In the genomic region with DNA sequence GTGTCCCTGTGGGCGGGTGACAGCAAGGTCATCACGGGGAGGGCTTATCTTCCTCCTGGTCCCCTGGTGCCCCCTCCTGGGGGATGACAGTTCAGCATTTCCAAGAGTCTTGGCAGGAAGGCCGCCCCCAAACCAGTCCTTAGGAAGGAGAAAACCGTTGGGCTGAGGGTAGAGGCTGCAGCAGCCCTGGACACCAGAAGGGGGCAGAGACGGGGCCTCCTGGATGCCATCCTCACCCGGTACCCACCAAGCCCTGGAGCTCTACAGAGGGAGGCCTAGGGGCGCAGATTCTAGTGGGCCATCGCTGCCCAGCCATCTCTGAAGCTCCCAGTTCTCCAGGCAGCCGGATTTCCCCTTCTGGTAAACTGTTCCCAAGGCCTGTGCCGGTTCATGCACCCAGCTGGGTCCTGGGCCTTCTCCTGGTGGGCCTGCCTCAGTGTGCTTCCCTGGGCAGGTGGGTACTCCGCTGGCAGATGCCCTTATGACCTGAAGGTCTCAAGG, we compare ENCODE assay signal across 8 cellular contexts. TPM values are rescaled to one million over a fixed set of nuclear protein-coding genes. Genes with fewer than 3 reads are reported as not detected.
DNase-seq lines count a peak whose midpoint lies in the region; ATAC-seq, FAIRE-seq and TF ChIP-seq lines count a peak whose summit lies in the region.

No MANE protein-coding gene starts in this region.

- DNase-seq in 8988T = peak; percentile 63
- peak; percentile 50 for DNase-seq in GM10266 (ENCODE audit: extremely low spot score)
- DNase-seq in Panc1 (ENCODE audit: low read depth, low spot score) = peak; percentile 27
- peak; percentile 39 for DNase-seq in fibroblast of mammary gland (ENCODE audit: low read depth)
- DNase-seq in RWPE1 (ENCODE audit: low spot score) = no peak
- DNase-seq in small intestine = no peak
- no peak for DNase-seq in A172 (ENCODE audit: low spot score)
- DNase-seq in ureter (ENCODE audit: low spot score) = no peak

- H3K4me3 ChIP-seq in Panc1 (ENCODE audit: low read depth in 2 of 2, low read length in 2 of 2) = no peak overlapping the region
- no peak overlapping the region for H3K4me3 ChIP-seq in fibroblast of mammary gland (ENCODE audit: control insufficient read depth, low read depth, low read length)
- no peak overlapping the region for H3K4me3 ChIP-seq in small intestine (ENCODE audit: low read depth in 1 of 2, low read length in 2 of 2)

- POLR2A ChIA-PET in Panc1 (lab: Charles Lee) (no interaction called here), RWPE1 (lab: Yijun Ruan, JAX; ENCODE audit: low non-redundant PET) (interaction anchor here (0.5 kb wide), 1 partner anchor 738 kb away, joined by 3 read pairs; a partner anchor contains a TSS)

- CTCF ChIA-PET in Panc1 (lab: Charles Lee) = interaction anchor here (0.9 kb wide), 1 partner anchor 13 kb away, joined by 9 read pairs; no protein-coding TSS in a partner anchor
- CTCF ChIA-PET in RWPE1 (lab: Yijun Ruan, JAX) = no interaction called here

- H3K9me3 ChIP-seq in Panc1 (ENCODE audit: control insufficient read depth, insufficient read depth, low read depth, low read length) (no peaks in the 10 kb centered on the region), small intestine (ENCODE audit: control insufficient read depth, low read depth) (no peaks in the 10 kb centered on the region)

- WGBS in small intestine, 3 donors = 69 to 72% (median 71%) methylated on average over 9 to 11 of the region's 11 CpGs

- in situ Hi-C loops in Panc1 (cut with HindIII; ENCODE audit: low pct_unique_long_range_greater_than_20kb, low sequenced_read_pairs) = no loop called here

- no TSS peak for BruUV-seq in Panc1 (replicated peaks; lab: Mats Ljungman, UMichigan)

- no peaks in the 10 kb centered on the region for H3K4me1 ChIP-seq in Panc1 (ENCODE audit: control insufficient read depth, insufficient read depth, low read length)
- no peaks in the 10 kb centered on the region for H3K4me1 ChIP-seq in small intestine (ENCODE audit: control insufficient read depth in 2 of 2, insufficient read depth in 1 of 2, low read depth in 1 of 2, low read length in 1 of 2)

- H3K27ac ChIP-seq in Panc1 (ENCODE audit: low read length) (no peak overlapping the region), RWPE1 (no peak overlapping the region), small intestine (ENCODE audit: low read depth in 1 of 2, low read length in 1 of 2) (no peak overlapping the region)

- no peaks in the 10 kb centered on the region for H3K36me3 ChIP-seq in Panc1 (ENCODE audit: control insufficient read depth, insufficient read depth, low read length)
- no peaks in the 10 kb centered on the region for H3K36me3 ChIP-seq in small intestine (ENCODE audit: control insufficient read depth in 2 of 2, insufficient read depth in 2 of 2, low read length in 2 of 2)

- intact Hi-C loops in Panc1 (cut with micrococcal nuclease; ENCODE audit: unreplicated experiment) = no loop called here

- H3K27me3 ChIP-seq in Panc1 (ENCODE audit: control insufficient read depth, insufficient read depth, low read length) = no peaks in the 10 kb centered on the region
- no peaks in the 10 kb centered on the region for H3K27me3 ChIP-seq in small intestine (ENCODE audit: control insufficient read depth in 2 of 2, insufficient read depth in 2 of 2, low read length in 2 of 2)

- peak; percentile 70 for ATAC-seq in Panc1

- no peak for FAIRE-seq in small intestine (lab: Jason Lieb, UNC)

- TF ChIP-seq CTCF in GM10266 (IDR thresholded peaks at IDR 0.05; ENCODE audit: control insufficient read depth, insufficient read depth, low read depth, missing control alignments) (peak; percentile 6), Panc1 (IDR thresholded peaks at IDR 0.05) (peak; percentile 78), fibroblast of mammary gland (conservative IDR thresholded peaks at IDR 0.05; ENCODE audit: control insufficient read depth, insufficient read depth, low read depth, low read length) (peak; percentile 28), RWPE1 (conservative IDR thresholded peaks at IDR 0.05; ENCODE audit: low read depth) (no peak)

RNA-seq across cellular contexts. Expression of a gene that starts 14.8 kb away (rescaled TPM):
- total RNA-seq in Panc1 (2021; ENCODE audit: unreplicated experiment) = 13.9 TPM
- 6.7 TPM for polyA plus RNA-seq in Panc1 (2012; ENCODE audit: insufficient read length)
- 1 to 10 TPM; 3.6 to 5.7 (median 4.8) TPM for polyA plus RNA-seq in small intestine
- 14.9 and 22.8 TPM in 2 replicates for total RNA-seq in A172 (2014; rRNA removed; shearing (Covaris generic))
- total RNA-seq in ureter = 9.0 TPM

RNA-seq across cellular contexts. Expression of a gene that starts 40.4 kb away (rescaled TPM):
- total RNA-seq in Panc1 (2021; ENCODE audit: unreplicated experiment) (6.4 TPM), ureter (4.2 TPM)
- polyA plus RNA-seq in Panc1 (2012; ENCODE audit: insufficient read length) = 2.6 TPM
- polyA plus RNA-seq in small intestine = 1 to 10 TPM in 2 of 3 donors, under 1 TPM in 1; 0.81 to 2.7 (median 1.8) TPM
- 8.8 and 9.8 TPM in 2 replicates for total RNA-seq in A172 (2014; rRNA removed; shearing (Covaris generic))

RNA-seq across cellular contexts. Expression of a gene that starts 52.8 kb away (rescaled TPM):
- 18.6 TPM for total RNA-seq in Panc1 (2021; ENCODE audit: unreplicated experiment)
- polyA plus RNA-seq in Panc1 (2012; ENCODE audit: insufficient read length) = 4.2 TPM
- 1 to 10 TPM; 3.2 to 4.7 (median 4.5) TPM for polyA plus RNA-seq in small intestine
- total RNA-seq in A172 (2014; rRNA removed; shearing (Covaris generic)) = 67.1 and 69.2 TPM in 2 replicates
- 46.4 TPM for total RNA-seq in ureter

Comparison
In these comparisons a context has a peak if more than half of its experiments do, and no peak if none do; other contexts are left out.
1. DNase-seq: peak in 8988T (single experiment), GM10266 (single experiment), Panc1 (single experiment) and fibroblast of mammary gland (single experiment); none in RWPE1 (single experiment), small intestine (single experiment), A172 (single experiment) and ureter (single experiment).